ENCODE assay signal across 16 cellular contexts in genomic region chr1:151716405-151716762, GRCh38. TPM values are rescaled to one million over a fixed set of nuclear protein-coding genes. Genes with fewer than 3 reads are reported as not detected.
DNase-seq lines count a peak whose midpoint lies in the region; ATAC-seq and TF ChIP-seq lines count a peak whose summit lies in the region.
"Had no signal": no experiment of that assay in that cellular context is flagged by ENCODE, and none has a peak within 500 bp of the region (broad histone marks: within the 10 kb centered on the region; RNA-seq: fewer than 3 reads in every experiment).

No MANE protein-coding gene starts in this region.

- no peak overlapping the region for H3K27ac ChIP-seq in left ventricle myocardium inferior (replicated peaks)
- H3K27ac ChIP-seq in dorsolateral prefrontal cortex: peak overlapping the region in 55 of 59 donors; percentile 17 to 95 (median 82)
- H3K27ac ChIP-seq in mesodermal cell (ENCODE audit: low read depth, low read length, severe bottlenecking): no peak overlapping the region
- peak overlapping the region; percentile 17 for H3K27ac ChIP-seq in temporal lobe (ENCODE audit: low read depth, low read length)
- H3K27ac ChIP-seq: colonic mucosa, vagina had no signal

- H3K27me3 ChIP-seq in left ventricle myocardium inferior (ENCODE audit: low read depth) (peaks cover 62% of the 10 kb centered on the region), dorsolateral prefrontal cortex (no peaks in the 10 kb centered on the region)
- H3K27me3 ChIP-seq: colonic mucosa, vagina had no signal

- H3K4me3 ChIP-seq in left ventricle myocardium inferior (peak overlapping the region; percentile 39), dorsolateral prefrontal cortex (peak overlapping the region; percentile 34 to 75 (median 60)), mesodermal cell (ENCODE audit: extremely low read depth, insufficient read depth, low read length, poor library complexity, severe bottlenecking) (peak overlapping the region; percentile 22)
- H3K4me3 ChIP-seq: colonic mucosa, MG63, vagina had no signal

- no peak for DNase-seq in left ventricle myocardium inferior
- no peak for DNase-seq in Right ventricle myocardium superior
- DNase-seq in dorsolateral prefrontal cortex: no peak
- no peak for DNase-seq in NCI-H748 treated with DMSO at 0.1 percent for 48 hours (lab: John Stamatoyannopoulos, UW)
- no peak for DNase-seq in AG20443 (ENCODE audit: low spot score)
- DNase-seq: activated naive CD8-positive, alpha-beta T cell treated with anti-CD3 and anti-CD28 coated beads for 36 hours; colonic mucosa; IMR-90; MG63 had no signal

- TF ChIP-seq CTCF in left ventricle myocardium inferior (IDR thresholded peaks at IDR 0.05; ENCODE audit: borderline replicate concordance) (no peak), dorsolateral prefrontal cortex (IDR thresholded peaks at IDR 0.05 in 54 of 56, conservative IDR thresholded peaks at IDR 0.05 in 2 of 56; ENCODE audit: low read depth in 1 of 56, partially characterized antibody in 56 of 56) (peak in 1 of 56 donors; percentile 1)

- H3K4me1 ChIP-seq in left ventricle myocardium inferior (peaks cover 50% of the 10 kb centered on the region), mesodermal cell (ENCODE audit: control insufficient read depth, insufficient read depth, low read length, poor library complexity, severe bottlenecking) (peaks cover 4% of the 10 kb centered on the region)

- intact Hi-C loops in left ventricle myocardium inferior (cut with micrococcal nuclease) (no loop called here), Right ventricle myocardium superior (cut with DNase I) (no loop called here), dorsolateral prefrontal cortex (cut with DNase I) (no loop called here)

- H3K36me3 ChIP-seq in left ventricle myocardium inferior: no peaks in the 10 kb centered on the region
- H3K36me3 ChIP-seq in mesodermal cell (ENCODE audit: control insufficient read depth, insufficient read depth, low read length): no peaks in the 10 kb centered on the region
- H3K36me3 ChIP-seq: colonic mucosa, MG63, vagina had no signal

- H3K9me3 ChIP-seq in left ventricle myocardium inferior (replicated peaks) (no peaks in the 10 kb centered on the region), mesodermal cell (ENCODE audit: control insufficient read depth, low read length) (no peaks in the 10 kb centered on the region)
- H3K9me3 ChIP-seq: colonic mucosa, MG63, vagina had no signal

- ATAC-seq in Right ventricle myocardium superior (ENCODE audit: poor library complexity) (no peak), GM18907 (IDR thresholded peaks at IDR 0.05; ENCODE audit: unreplicated experiment) (no peak)
- ATAC-seq: T-cell had no signal

- WGBS in mesodermal cell (ENCODE audit: insufficient coverage in 2 of 2), 2 experiments: 0 to 3% methylated on average over 3 to 5 of the region's 11 CpGs

RNA-seq across cellular contexts. Expression of gene CELF3, which starts 0.2 kb away (rescaled TPM):
- not detected for total RNA-seq in left ventricle myocardium inferior
- total RNA-seq in Right ventricle myocardium superior: not detected
- 100 to 1,000 TPM in 11 of 120 experiments, 10 to 100 TPM in 109; 19.5 to 121 (median 75.3) TPM for total RNA-seq in dorsolateral prefrontal cortex
- polyA plus RNA-seq in mesodermal cell (2013, experiment 1 of 2): 3.8 TPM
- 2.0 TPM for polyA plus RNA-seq in mesodermal cell (2013, experiment 2 of 2)
- 52.4 TPM for total RNA-seq in temporal lobe
- total RNA-seq: A172; activated naive CD8-positive, alpha-beta T cell treated with anti-CD3 and anti-CD28 coated beads for 36 hours; IMR-90; T-cell had no signal
- polyA plus RNA-seq: BJ, IMR-90 had no signal

RNA-seq across cellular contexts. Expression of gene RIIAD1, which starts 4.9 kb away (rescaled TPM):
- total RNA-seq in left ventricle myocardium inferior (5.6 TPM), Right ventricle myocardium superior (8.3 TPM), dorsolateral prefrontal cortex (10 to 100 TPM in 28 of 120 experiments, 1 to 10 TPM in 89, under 1 TPM in 2, not detected in 1; 0.64 to 17.9 (median 7.5) TPM), temporal lobe (15.2 TPM)
- polyA plus RNA-seq in mesodermal cell (2013, experiment 1 of 2): 1.3 TPM
- polyA plus RNA-seq in mesodermal cell (2013, experiment 2 of 2): 2.1 TPM
- total RNA-seq: A172; activated naive CD8-positive, alpha-beta T cell treated with anti-CD3 and anti-CD28 coated beads for 36 hours; IMR-90; T-cell; vagina had no signal
- polyA plus RNA-seq: BJ, IMR-90 had no signal

RNA-seq across cellular contexts. Expression of gene MRPL9, which starts 46.9 kb away (rescaled TPM):
- total RNA-seq in left ventricle myocardium inferior: 41.8 TPM
- total RNA-seq in Right ventricle myocardium superior: 45.0 TPM
- 10 to 100 TPM; 31.5 to 89.2 (median 54.5) TPM for total RNA-seq in dorsolateral prefrontal cortex
- polyA plus RNA-seq in mesodermal cell (2013, experiment 1 of 2): 109 TPM
- polyA plus RNA-seq in mesodermal cell (2013, experiment 2 of 2): 101 TPM
- total RNA-seq in temporal lobe: 40.6 TPM

Comparison
In these comparisons a context has a peak if more than half of its experiments do, and no peak if none do; other contexts are left out.
1. H3K27ac ChIP-seq: peak in dorsolateral prefrontal cortex (55 of 59) and temporal lobe (single experiment); none in left ventricle myocardium inferior (single experiment) and mesodermal cell (single experiment).
2. RNA of gene CELF3, which starts 0.2 kb away (total RNA-seq): 19.5 to 121 TPM in dorsolateral prefrontal cortex and 52.4 TPM in temporal lobe (single experiment); not detected in left ventricle myocardium inferior (single experiment) and not detected in Right ventricle myocardium superior (single experiment); every median in the first group is over 10 times any median in the second.
3. Peak in every context shown above with its lines, with median percentiles within 50 percentile points of each other: H3K4me3 ChIP-seq.